ENCODE assay signal across 8 cellular contexts in genomic region chr2:208040199-208041171, GRCh38. TPM values are rescaled to one million over a fixed set of nuclear protein-coding genes. Genes with fewer than 3 reads are reported as not detected.
DNase-seq lines count a peak whose midpoint lies in the region; ATAC-seq and TF ChIP-seq lines count a peak whose summit lies in the region.

No MANE protein-coding gene starts in this region.

- peak; percentile 75 for ATAC-seq in GM21576 (IDR thresholded peaks at IDR 0.05; ENCODE audit: unreplicated experiment)
- ATAC-seq in heart right ventricle = peak in 7 of 8 donors; percentile 56 to 78 (median 72)

- H3K9me3 ChIP-seq in heart right ventricle = no peaks in the 10 kb centered on the region

- peaks cover 0 to 3% (median 0%) of the 10 kb centered on the region in 9 donors for H3K4me1 ChIP-seq in heart right ventricle

- WGBS in heart right ventricle, 2 donors = 35 to 45% methylated on average over 8 of the region's 8 CpGs

- in situ Hi-C loops in KBM-7 (cut with MboI; ENCODE audit: low pct_unique_long_range_greater_than_20kb, low sequenced_read_pairs) = loop anchor here (25.0 kb wide), 1 partner anchor 278 kb away; the partner anchor contains the start of gene FZD5

- no peaks in the 10 kb centered on the region for H3K27me3 ChIP-seq in heart right ventricle

- H3K27ac ChIP-seq in heart right ventricle = no peak overlapping the region

- peak; percentile 73 for DNase-seq in ELF-1 (ENCODE audit: low read depth, low spot score)
- DNase-seq in KBM-7 = peak; percentile 69
- peak; percentile 54 for DNase-seq in SKM-1 treated with dmso at 0.1 percent for 144 hours (lab: John Stamatoyannopoulos, UW; ENCODE audit: unreplicated experiment)
- DNase-seq in activated naive CD8-positive, alpha-beta T cell treated with anti-CD3 and anti-CD28 coated beads, Interleukin-2, amount 50 U/mL, for 16 hours (ENCODE audit: low read depth, low spot score) = peak; percentile 27
- peak; percentile 48 to 65 for DNase-seq in heart right ventricle
- DNase-seq in putamen (ENCODE audit: low spot score) = peak; percentile 33
- DNase-seq in NCI-H187 treated with DMSO at 0.1 percent for 48 hours (lab: John Stamatoyannopoulos, UW) = no peak

- H3K4me3 ChIP-seq in heart right ventricle = no peak overlapping the region

- TF ChIP-seq CTCF in heart right ventricle (IDR thresholded peaks at IDR 0.05) = peak; percentile 55 to 77 (median 66)

- intact Hi-C loops in heart right ventricle (cut with DNase I) = loop anchor here in 5 of 10 donors (5.0 to 10.0 kb wide), 2 partner anchors 293 to 296 kb away; no protein-coding TSS in a partner anchor

- no peaks in the 10 kb centered on the region for H3K36me3 ChIP-seq in heart right ventricle

RNA-seq across cellular contexts. Expression of gene PLEKHM3, which starts 15.2 kb away (rescaled TPM):
- 10 to 100 TPM in 9 of 10 donors, 1 to 10 TPM in 1; 9.9 to 16.2 (median 15.2) TPM for total RNA-seq in heart right ventricle
- polyA plus RNA-seq in heart right ventricle = 1 to 10 TPM; 2.5 to 8.5 TPM
